In genomic region chr21:42144221-42144620, GRCh38 we compare ENCODE assay signal across 27 cellular contexts.
"Had no signal": no experiment of that assay in that cellular context is flagged by ENCODE, and none has a peak within 500 bp of the region (broad histone marks: within the 10 kb centered on the region; RNA-seq: fewer than 3 reads in every experiment).

No MANE protein-coding gene starts in this region.

- ATAC-seq: activated CD8-positive, alpha-beta T cell treated with anti-CD3 and anti-CD28 coated beads, Interleukin-2, amount 10 ng/mL, durations not matched to agents 7 days and 5 days; activated naive CD8-positive, alpha-beta T cell treated with anti-CD3 and anti-CD28 coated beads, Interleukin-2, amount 50 U/mL, for 24 hours; PC-3; Right ventricle myocardium inferior; SK-N-SH treated with all-trans-retinoic acid at 6 μM for 48 hours; T-cell had no signal

- H3K9me3 Mint-ChIP-seq: activated CD4-positive, alpha-beta T cell treated with anti-CD3 and anti-CD28 coated beads, Interleukin-2, amount 10 ng/mL, durations not matched to agents 7 days and 5 days; activated naive CD4-positive, alpha-beta T cell treated with anti-CD3 and anti-CD28 coated beads, Interleukin-2, amount 10 ng/mL, durations not matched to agents 7 days and 5 days; activated naive CD8-positive, alpha-beta T cell treated with anti-CD3 and anti-CD28 coated beads, Interleukin-2, amount 50 U/mL, for 24 hours; activated T-cell treated with anti-CD3 and anti-CD28 coated beads, Interleukin-2, amount 50 U/mL, for 24 hours; activated T-helper 2 cell treated with anti-CD3 and anti-CD28 coated beads, Interferon-gamma antibody, Interleukin-2, Interleukin-4, amounts not matched to agents 10 μg/mL and 5 μg/mL and 100 μg/mL, durations not matched to agents 14 hours and 24 hours and 36 hours; T-cell had no signal

- FAIRE-seq: RCC 7860, TTC549 had no signal

- H3K36me3 Mint-ChIP-seq: activated naive CD4-positive, alpha-beta T cell treated with anti-CD3 and anti-CD28 coated beads, Interleukin-2, amount 10 ng/mL, durations not matched to agents 7 days and 5 days; activated naive CD8-positive, alpha-beta T cell; T-cell had no signal

- H3K27ac ChIP-seq: brain microvascular endothelial cell, RWPE1 had no signal

- H3K27me3 Mint-ChIP-seq: activated CD4-positive, alpha-beta T cell treated with anti-CD3 and anti-CD28 coated beads, Interleukin-2, amount 10 ng/mL, durations not matched to agents 7 days and 5 days; activated naive CD8-positive, alpha-beta T cell; activated naive CD8-positive, alpha-beta T cell treated with anti-CD3 and anti-CD28 coated beads, Interleukin-2, amount 50 U/mL, for 24 hours; activated T-cell treated with anti-CD3 and anti-CD28 coated beads, Interleukin-2, amount 50 U/mL, for 24 hours had no signal

- H3K27ac Mint-ChIP-seq: activated CD4-positive, alpha-beta T cell treated with anti-CD3 and anti-CD28 coated beads, Interleukin-2, amount 10 ng/mL, durations not matched to agents 7 days and 5 days; activated CD8-positive, alpha-beta T cell treated with anti-CD3 and anti-CD28 coated beads, Interleukin-2, amount 10 ng/mL, durations not matched to agents 7 days and 5 days; activated naive CD4-positive, alpha-beta T cell treated with anti-CD3 and anti-CD28 coated beads, Interleukin-2, amount 10 ng/mL, durations not matched to agents 7 days and 5 days; activated naive CD8-positive, alpha-beta T cell; activated naive CD8-positive, alpha-beta T cell treated with anti-CD3 and anti-CD28 coated beads, Interleukin-2, amount 50 U/mL, for 24 hours; activated T-cell treated with anti-CD3 and anti-CD28 coated beads, Interleukin-2, amount 50 U/mL, for 24 hours; activated T-helper 2 cell treated with anti-CD3 and anti-CD28 coated beads, Interferon-gamma antibody, Interleukin-2, Interleukin-4, amounts not matched to agents 10 μg/mL and 5 μg/mL and 100 μg/mL, durations not matched to agents 14 hours and 24 hours and 36 hours; T-cell had no signal

- DNase-seq: activated CD4-positive, alpha-beta T cell treated with anti-CD3 and anti-CD28 coated beads, Interleukin-2, amount 10 ng/mL, durations not matched to agents 7 days and 5 days; activated CD4-positive, alpha-beta T cell treated with anti-CD3 and anti-CD28 coated beads, Interleukin-2, amount 50 U/mL, for 48 hours; activated CD8-positive, alpha-beta T cell treated with anti-CD3 and anti-CD28 coated beads, Interleukin-2, amount 10 ng/mL, durations not matched to agents 7 days and 5 days; activated naive CD4-positive, alpha-beta T cell treated with anti-CD3 and anti-CD28 coated beads, Interleukin-2, amount 10 ng/mL, durations not matched to agents 7 days and 5 days; activated naive CD8-positive, alpha-beta T cell treated with anti-CD3 and anti-CD28 coated beads, Interleukin-2, amount 50 U/mL, for 24 hours; activated T-cell treated with anti-CD3 and anti-CD28 coated beads, Interleukin-2, amount 50 U/mL, for 24 hours; anterior cingulate cortex; brain microvascular endothelial cell; central memory CD4-positive, alpha-beta T cell; Karpas-422; KBM-7; NCI-H1048; NCI-H1105 treated with DMSO at 0.1 percent for 48 hours; NCI-H1436; NCI-H1694; NCI-H2029; NCI-H345; PC-3; SIG-M5; T-cell had no signal

- H3K36me3 ChIP-seq: brain microvascular endothelial cell had no signal

- H3K4me3 Mint-ChIP-seq: activated CD4-positive, alpha-beta T cell treated with anti-CD3 and anti-CD28 coated beads, Interleukin-2, amount 10 ng/mL, durations not matched to agents 7 days and 5 days; activated CD8-positive, alpha-beta T cell treated with anti-CD3 and anti-CD28 coated beads, Interleukin-2, amount 10 ng/mL, durations not matched to agents 7 days and 5 days; activated naive CD4-positive, alpha-beta T cell treated with anti-CD3 and anti-CD28 coated beads, Interleukin-2, amount 10 ng/mL, durations not matched to agents 7 days and 5 days; activated naive CD8-positive, alpha-beta T cell; activated naive CD8-positive, alpha-beta T cell treated with anti-CD3 and anti-CD28 coated beads, Interleukin-2, amount 50 U/mL, for 24 hours; activated T-cell treated with anti-CD3 and anti-CD28 coated beads, Interleukin-2, amount 50 U/mL, for 24 hours; T-cell had no signal
